In the genomic region with DNA sequence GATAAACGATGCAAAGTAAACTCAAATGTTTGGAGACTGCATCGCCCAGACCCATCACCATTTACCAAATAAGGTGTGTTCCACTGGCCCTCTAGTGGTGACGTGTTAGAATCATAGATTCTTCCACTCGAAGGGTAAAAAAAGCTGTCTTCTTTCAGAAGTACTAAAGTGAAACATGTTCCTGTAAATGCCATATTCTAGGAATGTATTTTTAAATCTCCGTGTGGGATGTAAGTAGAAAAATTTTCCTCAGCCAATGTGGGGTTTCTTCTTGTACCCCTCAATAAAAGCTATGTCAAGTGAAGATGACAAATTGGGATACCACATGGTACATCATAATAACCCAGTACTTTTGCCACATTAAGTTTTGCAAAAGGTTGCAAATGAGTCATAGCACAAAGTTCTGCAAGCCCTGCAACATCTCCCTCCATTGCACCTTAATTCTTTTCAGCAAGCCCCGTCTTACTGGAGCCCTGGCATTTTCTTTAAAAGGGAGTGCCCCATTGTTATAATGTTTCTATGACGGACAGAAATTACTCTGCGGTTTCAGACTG, we compare ENCODE assay signal across 8 cellular contexts.
DNase-seq lines count a peak whose midpoint lies in the region; ATAC-seq, FAIRE-seq and TF ChIP-seq lines count a peak whose summit lies in the region.

No MANE protein-coding gene starts in this region.

- dilution Hi-C loops in keratinocyte (cut with MboI; ENCODE audit: extremely low pct_ligation_motif_present, low sequenced_read_pairs): no loop called here

- peak overlapping the region; percentile 27 for H3K4me2 ChIP-seq in keratinocyte (ENCODE audit: control insufficient read depth, extremely low read depth, insufficient read depth, low read depth, low read length)

- H3K9me3 ChIP-seq in keratinocyte (ENCODE audit: control insufficient read depth, low read depth, low read length) (no peaks in the 10 kb centered on the region), upper lobe of right lung (no peaks in the 10 kb centered on the region)

- H3K4me3 ChIP-seq in keratinocyte (ENCODE audit: control insufficient read depth in 2 of 3, extremely low read depth in 1 of 3, insufficient read depth in 2 of 3, low read depth in 1 of 3, low read length in 3 of 3): no peak overlapping the region
- H3K4me3 ChIP-seq in upper lobe of right lung: no peak overlapping the region

- no peak overlapping the region for H2AFZ ChIP-seq in keratinocyte (ENCODE audit: control insufficient read depth, low read length)

- no peak for TF ChIP-seq POLR2A in GM12892 (IDR thresholded peaks at IDR 0.05; ENCODE audit: low read depth, low read length)

- intact Hi-C loops in upper lobe of right lung (cut with DNase I): no loop called here

- H3K27ac ChIP-seq in C4-2B: no peak overlapping the region
- H3K27ac ChIP-seq in keratinocyte (ENCODE audit: control insufficient read depth, insufficient read depth, low read length): no peak overlapping the region
- H3K27ac ChIP-seq in upper lobe of right lung: no peak overlapping the region

- H3K27me3 ChIP-seq in keratinocyte (ENCODE audit: control insufficient read depth, extremely low read depth, insufficient read depth, low read length) (no peaks in the 10 kb centered on the region), upper lobe of right lung (no peaks in the 10 kb centered on the region)

- H3K36me3 ChIP-seq in keratinocyte (ENCODE audit: control insufficient read depth in 2 of 2, extremely low read depth in 1 of 2, insufficient read depth in 2 of 2, low read length in 2 of 2) (no peaks in the 10 kb centered on the region), upper lobe of right lung (no peaks in the 10 kb centered on the region)

- no peak overlapping the region for H3K9ac ChIP-seq in keratinocyte (ENCODE audit: control insufficient read depth, extremely low read depth, insufficient read depth, low read length)

- ATAC-seq in HG02798 (IDR thresholded peaks at IDR 0.05; ENCODE audit: poor library complexity, unreplicated experiment) (peak; percentile 85), upper lobe of right lung (peak; percentile 52)

- FAIRE-seq in GM12892 (lab: Jason Lieb, UNC) (peak; percentile 61), keratinocyte (lab: Jason Lieb, UNC) (peak; percentile 87), GM19239 (lab: Jason Lieb, UNC) (no peak)

- no peaks in the 10 kb centered on the region for H3K79me2 ChIP-seq in keratinocyte (ENCODE audit: control insufficient read depth, insufficient read depth, low read length)

- no peaks in the 10 kb centered on the region for H3K9me1 ChIP-seq in keratinocyte (ENCODE audit: control insufficient read depth, extremely low read depth, insufficient read depth, low read length)

- TF ChIP-seq CTCF in C4-2B (conservative IDR thresholded peaks at IDR 0.05) (peak; percentile 85), keratinocyte (optimal IDR thresholded peaks at IDR 0.05 in 1 of 3, IDR thresholded peaks at IDR 0.05 in 1 of 3, conservative IDR thresholded peaks at IDR 0.05 in 1 of 3; ENCODE audit: extremely low read depth in 1 of 3, insufficient read depth in 2 of 3, low read length in 3 of 3) (peak; percentile 71 to 76 (median 76)), upper lobe of right lung (IDR thresholded peaks at IDR 0.05) (peak; percentile 62)

- H3K4me1 ChIP-seq in keratinocyte (ENCODE audit: control insufficient read depth, extremely low read depth, insufficient read depth, low read length): peaks cover 4% of the 10 kb centered on the region
- H3K4me1 ChIP-seq in upper lobe of right lung: no peaks in the 10 kb centered on the region

- no peaks in the 10 kb centered on the region for H4K20me1 ChIP-seq in keratinocyte (ENCODE audit: control insufficient read depth, extremely low read depth, insufficient read depth, low read length)

- no peak for DNase-seq in GM12892 (ENCODE audit: insufficient read length)
- peak; percentile 19 for DNase-seq in NCI-H2196 (lab: John Stamatoyannopoulos, UW; ENCODE audit: unreplicated experiment)
- DNase-seq in astrocyte of the hippocampus (ENCODE audit: low read depth, low spot score): peak; percentile 60
- DNase-seq in keratinocyte (ENCODE audit: low read depth, low spot score): no peak
- DNase-seq in upper lobe of right lung: no peak
- no peak for DNase-seq in GM19239 (ENCODE audit: insufficient read length, low spot score)

Comparison
In these comparisons a context has a peak if more than half of its experiments do, and no peak if none do; other contexts are left out.
1. DNase-seq: peak in NCI-H2196 (single experiment) and astrocyte of the hippocampus (single experiment); none in GM12892 (single experiment), keratinocyte (single experiment), upper lobe of right lung (single experiment) and GM19239 (single experiment).
2. Peak in every context shown above with its lines, with median percentiles within 50 percentile points of each other: CTCF ChIP-seq.